In the genomic region with DNA sequence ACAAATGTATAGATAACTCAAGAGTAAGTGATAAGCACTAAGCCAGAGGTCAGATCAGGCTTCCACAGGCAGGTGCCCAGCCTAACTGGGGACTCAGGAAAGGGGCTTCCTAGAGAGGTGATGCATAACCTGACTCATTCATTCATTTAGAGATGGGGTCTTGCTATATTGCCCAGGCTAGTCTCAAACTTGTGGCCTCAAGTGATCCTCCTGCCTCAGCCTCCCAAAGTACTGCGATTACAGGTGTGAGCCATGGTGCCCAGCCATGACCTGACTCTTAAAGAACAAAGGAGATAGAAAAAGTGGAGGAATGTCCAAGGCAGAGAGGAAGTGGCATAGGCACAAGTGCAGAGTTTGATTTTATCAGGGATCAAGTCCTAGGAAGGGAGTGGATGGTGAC, we compare ENCODE assay signal across 27 cellular contexts. TPM values are rescaled to one million over a fixed set of nuclear protein-coding genes. Genes with fewer than 3 reads are reported as not detected.
"Had no signal": no experiment of that assay in that cellular context is flagged by ENCODE, and none has a peak within 500 bp of the region (broad histone marks: within the 10 kb centered on the region; RNA-seq: fewer than 3 reads in every experiment).

No MANE protein-coding gene starts in this region.

- ATAC-seq: esophagus mucosa; pancreas; right cardiac atrium; stimulated activated naive CD8-positive, alpha-beta T cell treated with anti-CD3 and anti-CD28 coated beads, Interleukin-15, amount 100 ng/mL, for 72 hours; T-helper 17 cell had no signal

- H3K4me3 ChIP-seq: breast epithelium, hepatocyte, left ventricle myocardium inferior, pancreas, tibial artery had no signal

- DNase-seq: activated CD4-positive, alpha-beta T cell treated with anti-CD3 and anti-CD28 coated beads, Interleukin-2, amount 50 U/mL, for 4 hours; activated gamma-delta T cell treated with Interleukin-2 at 50 U/mL for 16 hours; activated T-cell treated with anti-CD3 and anti-CD28 coated beads for 4 hours; amniotic stem cell; effector memory CD4-positive, alpha-beta T cell; foreskin melanocyte; glutamatergic neuron; left ventricle myocardium inferior; midbrain; nephron progenitor cell; pancreas; right cardiac atrium; stimulated activated CD4-positive, alpha-beta T cell treated with anti-CD3 and anti-CD28 coated beads, Interleukin-4, amount 100 ng/mL, for 24 hours; stimulated activated naive CD8-positive, alpha-beta T cell treated with anti-CD3 and anti-CD28 coated beads, Interleukin-15, amount 100 ng/mL, for 72 hours; SW 1271; T-helper 17 cell; tibial artery had no signal

- H3K27ac Mint-ChIP-seq: nephron progenitor cell, T-helper 17 cell had no signal

- H3K27me3 ChIP-seq: breast epithelium, pancreas, tibial artery had no signal

- H3K4me1 Mint-ChIP-seq: central memory CD8-positive, alpha-beta T cell had no signal

- H3K27ac ChIP-seq: breast epithelium, hepatocyte, left ventricle myocardium inferior, pancreas, tibial artery had no signal

- H3K36me3 ChIP-seq: breast epithelium had no signal

- H3K4me1 ChIP-seq: breast epithelium had no signal

- H3K9me3 ChIP-seq: breast epithelium, left ventricle myocardium inferior, pancreas, tibial artery had no signal

- H3K9me3 Mint-ChIP-seq: central memory CD8-positive, alpha-beta T cell; nephron progenitor cell; stimulated activated naive CD8-positive, alpha-beta T cell treated with anti-CD3 and anti-CD28 coated beads, Interleukin-15, amount 100 ng/mL, for 72 hours had no signal

- H3K27me3 Mint-ChIP-seq: central memory CD8-positive, alpha-beta T cell; stimulated activated naive CD8-positive, alpha-beta T cell treated with anti-CD3 and anti-CD28 coated beads, Interleukin-15, amount 100 ng/mL, for 72 hours; T-helper 17 cell had no signal

- H3K4me3 Mint-ChIP-seq: central memory CD8-positive, alpha-beta T cell; nephron progenitor cell; stimulated activated naive CD8-positive, alpha-beta T cell treated with anti-CD3 and anti-CD28 coated beads, Interleukin-15, amount 100 ng/mL, for 72 hours; T-helper 17 cell had no signal

RNA-seq across cellular contexts. Expression of gene GJA10, which starts 41.9 kb away (rescaled TPM):
- total RNA-seq: activated CD8-positive, alpha-beta memory T cell treated with anti-CD3 and anti-CD28 coated beads for 36 hours; breast epithelium; dermis microvascular lymphatic vessel endothelial cell; endothelial cell of umbilical vein; esophagus mucosa; hepatocyte; left ventricle myocardium inferior; lung microvascular endothelial cell; pancreas; pulmonary artery endothelial cell; right cardiac atrium; T-helper 17 cell; urinary bladder had no signal
- polyA plus RNA-seq: endothelial cell of umbilical vein, hepatocyte, pancreas, right cardiac atrium, urinary bladder had no signal
